ENCODE assay signal across 9 cellular contexts in the genomic region with DNA sequence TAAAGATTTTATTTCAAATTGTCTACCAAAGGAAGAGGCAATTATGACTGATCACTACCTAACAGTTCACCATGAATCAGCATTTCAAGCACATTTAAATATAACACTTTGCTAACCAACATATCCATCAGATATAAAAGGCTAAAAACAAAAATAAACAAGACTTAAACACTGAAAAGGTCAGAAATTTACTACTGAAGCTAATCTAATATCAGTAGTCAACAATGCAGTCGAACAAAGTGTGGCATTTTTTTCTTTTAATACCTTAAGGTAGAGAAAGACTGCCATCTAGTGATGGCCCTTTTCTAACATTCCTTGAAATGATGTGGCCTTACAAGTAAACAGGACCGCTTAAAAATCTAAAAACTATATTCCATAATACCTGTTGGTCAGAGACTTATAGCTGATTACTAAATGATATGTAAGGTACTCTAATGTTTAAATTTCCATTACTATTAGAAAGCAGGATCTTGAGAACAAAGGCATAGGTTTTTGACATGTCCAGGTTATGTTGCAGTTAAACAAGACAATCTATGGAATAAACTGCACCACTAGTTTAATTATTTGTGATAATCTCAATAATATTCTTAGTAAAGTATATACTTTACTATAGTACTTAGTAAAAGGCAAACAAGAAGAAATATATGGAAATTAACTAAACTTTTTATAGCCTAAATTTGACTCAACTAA.
DNase-seq lines count a peak whose midpoint lies in the region; ATAC-seq and TF ChIP-seq lines count a peak whose summit lies in the region.
"Had no signal": no experiment of that assay in that cellular context is flagged by ENCODE, and none has a peak within 500 bp of the region (broad histone marks: within the 10 kb centered on the region; RNA-seq: fewer than 3 reads in every experiment).

No MANE protein-coding gene starts in this region.

- no peaks in the 10 kb centered on the region for H3K9me3 ChIP-seq in DND-41 (ENCODE audit: insufficient read depth, low read length, severe bottlenecking)

- no peak overlapping the region for H3K4me2 ChIP-seq in DND-41 (ENCODE audit: insufficient read depth, low read length)

- no peak overlapping the region for H3K4me3 ChIP-seq in DND-41 (ENCODE audit: low read depth in 1 of 2, low read length in 2 of 2)
- no peak overlapping the region for H3K4me3 ChIP-seq in LNCaP clone FGC (ENCODE audit: low read depth, low read length)

- H3K9ac ChIP-seq in DND-41 (ENCODE audit: low read depth, low read length) = no peak overlapping the region

- H3K4me1 Mint-ChIP-seq in nephron progenitor cell = no peaks in the 10 kb centered on the region

- ATAC-seq in DND-41 (ENCODE audit: insufficient read depth, low read depth) (peak; percentile 48; the same call in 1 of the 3 replicates), GM21423 (IDR thresholded peaks at IDR 0.05; ENCODE audit: unreplicated experiment) (no peak), sciatic nerve (no peak)

- no peak overlapping the region for H3K27ac ChIP-seq in DND-41 (ENCODE audit: low read length)

- intact Hi-C loops in sciatic nerve (cut with DNase I) = no loop called here

- H3K4me1 ChIP-seq in DND-41 (ENCODE audit: insufficient read depth, low read length) = no peaks in the 10 kb centered on the region

- no peak overlapping the region for H3K4me3 Mint-ChIP-seq in nephron progenitor cell

- H3K27me3 Mint-ChIP-seq in nephron progenitor cell (ENCODE audit: low read depth, poor library complexity) = no peaks in the 10 kb centered on the region

- no peak overlapping the region for H3K27ac Mint-ChIP-seq in nephron progenitor cell

- H4K20me1 ChIP-seq in DND-41 (ENCODE audit: insufficient read depth, low read length) = no peaks in the 10 kb centered on the region

- H3K36me3 ChIP-seq in DND-41 (ENCODE audit: insufficient read depth, low read length) = no peaks in the 10 kb centered on the region

- no peak for TF ChIP-seq POLR2A in erythroblast (IDR thresholded peaks at IDR 0.05; ENCODE audit: low read length)

- no peaks in the 10 kb centered on the region for H3K36me3 Mint-ChIP-seq in nephron progenitor cell (ENCODE audit: low read depth)

- no peaks in the 10 kb centered on the region for H3K27me3 ChIP-seq in DND-41 (ENCODE audit: insufficient read depth, low read length, poor library complexity)

- no peaks in the 10 kb centered on the region for H3K79me2 ChIP-seq in DND-41 (ENCODE audit: insufficient read depth, low read length)

- TF ChIP-seq CTCF in DND-41 (IDR thresholded peaks at IDR 0.05; ENCODE audit: borderline replicate concordance, extremely low read depth, low read length, poor library complexity, severe bottlenecking) = peak; percentile 75
- TF ChIP-seq CTCF in LNCaP clone FGC (IDR thresholded peaks at IDR 0.05; ENCODE audit: control insufficient read depth, extremely low read depth, insufficient read depth) = peak; percentile 36; the same call in 1 of the 2 replicates
- peak; percentile 82 for TF ChIP-seq CTCF in nephron progenitor cell (IDR thresholded peaks at IDR 0.05)

- H3K9me3 Mint-ChIP-seq in nephron progenitor cell = no peaks in the 10 kb centered on the region

- no peak overlapping the region for H2AFZ ChIP-seq in DND-41 (ENCODE audit: low read depth, low read length)

- no peak for DNase-seq in DND-41
- DNase-seq in LNCaP clone FGC (ENCODE audit: low read depth) = peak; percentile 31
- peak; percentile 70 for DNase-seq in RKO (ENCODE audit: low spot score)
- DNase-seq in erythroblast (lab: John Stamatoyannopoulos, UW) = peak; percentile 66 to 81
- peak; percentile 6 for DNase-seq in nephron progenitor cell
- DNase-seq in sciatic nerve (ENCODE audit: low spot score) = no peak
- no peak for DNase-seq in T-helper 9 cell
- DNase-seq: right cardiac atrium had no signal

Comparison
In these comparisons a context has a peak if more than half of its experiments do, and no peak if none do; other contexts are left out.
1. DNase-seq: peak in LNCaP clone FGC (single experiment), RKO (single experiment), erythroblast (2 of 2) and nephron progenitor cell (single experiment); none in DND-41 (single experiment), sciatic nerve (single experiment) and T-helper 9 cell (single experiment).
2. Peak in every context shown above with its lines, with median percentiles within 50 percentile points of each other: CTCF ChIP-seq.